ENCODE assay signal across 16 cellular contexts in genomic region chr19:43288874-43289273, GRCh38. TPM values are rescaled to one million over a fixed set of nuclear protein-coding genes. Genes with fewer than 3 reads are reported as not detected.
"Had no signal": no experiment of that assay in that cellular context is flagged by ENCODE, and none has a peak within 500 bp of the region (broad histone marks: within the 10 kb centered on the region; RNA-seq: fewer than 3 reads in every experiment).

No MANE protein-coding gene starts in this region.

RNA-seq across cellular contexts. Expression of gene PSG9, which starts 19.5 kb away (rescaled TPM):
- total RNA-seq: activated B cell treated with CpG ODN at 0.5 μM for 24 hours; activated CD4-positive, alpha-beta memory T cell treated with anti-CD3 and anti-CD28 coated beads for 36 hours; activated CD4-positive, alpha-beta T cell treated with anti-CD3 and anti-CD28 coated beads, Interleukin-2, amount 10 ng/mL, durations not matched to agents 24 days and 14 days; activated CD8-positive, alpha-beta memory T cell treated with anti-CD3 and anti-CD28 coated beads for 36 hours; activated CD8-positive, alpha-beta T cell treated with anti-CD3 and anti-CD28 coated beads for 36 hours; activated naive CD4-positive, alpha-beta T cell treated with anti-CD3 and anti-CD28 coated beads for 36 hours; activated naive CD8-positive, alpha-beta T cell treated with anti-CD3 and anti-CD28 coated beads for 36 hours; activated T-cell treated with anti-CD3 and anti-CD28 coated beads, Interleukin-2, amount 50 U/mL, for 4 hours; activated T-cell treated with anti-CD3 and anti-CD28 coated beads, Interleukin-2, amount 50 U/mL, for 72 hours; activated T-helper 1 cell treated with anti-CD3 and anti-CD28 coated beads, Interleukin-12 subunit alpha, Interleukin-12 subunit beta, Interleukin-2, Interleukin-4 antibody, amounts not matched to agents 30 ng/mL and 10 ng/mL and 1 ng/mL, durations not matched to agents 14 hours and 24 hours and 36 hours; adrenal gland; aorta; body of pancreas; breast epithelium; cardiac septum; cerebellum had no signal
